ENCODE assay signal across 15 cellular contexts in genomic region chr11:27406498-27407354, GRCh38. TPM values are rescaled to one million over a fixed set of nuclear protein-coding genes. Genes with fewer than 3 reads are reported as not detected.
A peak's percentile ranks its signal among the peaks of the same experiment; 100 is the strongest.
DNase-seq lines count a peak whose midpoint lies in the region; ATAC-seq, FAIRE-seq and TF ChIP-seq lines count a peak whose summit lies in the region.
"Had no signal": no experiment of that assay in that cellular context is flagged by ENCODE, and none has a peak within 500 bp of the region (broad histone marks: within the 10 kb centered on the region; RNA-seq: fewer than 3 reads in every experiment).

No MANE protein-coding gene starts in this region.

- no peaks in the 10 kb centered on the region for H3K9me3 ChIP-seq in heart right ventricle
- H3K9me3 ChIP-seq: MG63 had no signal

- peak; percentile 63 for FAIRE-seq in GM12892 (lab: Jason Lieb, UNC)
- FAIRE-seq: H1 had no signal

- TF ChIP-seq POLR2A in GM12892 (IDR thresholded peaks at IDR 0.05; ENCODE audit: low read depth, low read length), result no peak

- peak overlapping the region in 8 of 10 donors; percentile 10 to 68 (median 35) for H3K27ac ChIP-seq in heart right ventricle
- H3K27ac ChIP-seq: PC-9 had no signal

- H3K4me3 ChIP-seq in heart right ventricle, result no peak overlapping the region
- H3K4me3 ChIP-seq: MG63, PC-9 had no signal

- intact Hi-C loops in heart right ventricle (cut with DNase I), result no loop called here

- WGBS in heart right ventricle, 2 donors, result 58 to 60% methylated on average over 3 of the region's 3 CpGs

- TF ChIP-seq CTCF in heart right ventricle (IDR thresholded peaks at IDR 0.05), result no peak

- no peaks in the 10 kb centered on the region for H3K27me3 ChIP-seq in heart right ventricle
- H3K27me3 ChIP-seq: MG63 had no signal

- peak in 6 of 8 donors; percentile 37 to 65 (median 44) for ATAC-seq in heart right ventricle
- no peak for ATAC-seq in GM19324 (IDR thresholded peaks at IDR 0.05; ENCODE audit: low FRiP score, unreplicated experiment)

- DNase-seq in GM12892 (ENCODE audit: insufficient read length) (no peak), amniotic epithelial cell (ENCODE audit: low read depth) (peak; percentile 34), heart right ventricle (no peak), stromal cell of bone marrow (ENCODE audit: low read depth) (peak; percentile 54), cerebellar nuclear complex (lab: John Stamatoyannopoulos, UW) (no peak), hypothalamus (lab: John Stamatoyannopoulos, UW) (no peak)
- DNase-seq: C1 segment of cervical spinal cord, MG63, NCI-H1092, NCI-H146, NCI-H2081, NCI-H774, PC-9 had no signal

- peaks cover 0 to 47% (median 13%) of the 10 kb centered on the region in 9 donors for H3K4me1 ChIP-seq in heart right ventricle

- no peaks in the 10 kb centered on the region for H3K36me3 ChIP-seq in heart right ventricle
- H3K36me3 ChIP-seq: MG63 had no signal

RNA-seq across cellular contexts. Expression of gene CCDC34, which starts 43.7 kb away (rescaled TPM):
- polyA plus RNA-seq in GM12892 (2012; ENCODE audit: missing spikeins), result 18.9 TPM
- 10 to 100 TPM in 1 of 10 donors, 1 to 10 TPM in 9; 1.1 to 10.7 (median 3.3) TPM for total RNA-seq in heart right ventricle
- 1 to 10 TPM; 2.8 to 3.8 TPM for polyA plus RNA-seq in heart right ventricle

Comparison
In these comparisons a context has a peak if more than half of its experiments do, and no peak if none do; other contexts are left out.
1. DNase-seq: peak in amniotic epithelial cell (single experiment) and stromal cell of bone marrow (single experiment); none in GM12892 (single experiment), heart right ventricle (0 of 2), cerebellar nuclear complex (0 of 2) and hypothalamus (0 of 51).